Comparison of ENCODE assay signal across 25 cellular contexts in genomic region chr1:71623888-71624287, GRCh38.
"Had no signal": no experiment of that assay in that cellular context is flagged by ENCODE, and none has a peak within 500 bp of the region (broad histone marks: within the 10 kb centered on the region; RNA-seq: fewer than 3 reads in every experiment).

No MANE protein-coding gene starts in this region.

- H3K9me3 ChIP-seq: stomach, suprapubic skin, testis, thoracic aorta, thyroid gland, tibial artery, tibial nerve, transverse colon, upper lobe of left lung, upper lobe of right lung, uterus, vagina had no signal

- DNase-seq: stimulated activated CD4-positive, alpha-beta T cell treated with anti-CD3 and anti-CD28 coated beads, Interleukin-2, amount 100 ng/mL, for 48 hours; stimulated activated CD4-positive, alpha-beta T cell treated with anti-CD3 and anti-CD28 coated beads, Interleukin-4, amount 100 ng/mL, for 1 hour; stimulated activated CD4-positive, alpha-beta T cell treated with anti-CD3 and anti-CD28 coated beads, Interleukin-4, amount 100 ng/mL, for 24 hours; stimulated activated CD4-positive, alpha-beta T cell treated with anti-CD3 and anti-CD28 coated beads, Interleukin-4, amount 100 ng/mL, for 4 hours; stimulated activated CD8-positive, alpha-beta memory T cell treated with anti-CD3 and anti-CD28 coated beads, Interleukin-4, amount 100 ng/mL, for 48 hours; stimulated activated naive B cell treated with anti-CD40 and anti-IgM and Interleukin-4, amounts not matched to agents 10 μg/mL and 1 μg/mL and 100 μg/mL, for 72 hours; stimulated activated naive CD4-positive, alpha-beta T cell; stimulated activated naive CD4-positive, alpha-beta T cell treated with Interleukin-2 at 50 U/mL for 16 hours; stimulated activated naive CD8-positive, alpha-beta T cell treated with anti-CD3 and anti-CD28 coated beads, Interleukin-15, amount 100 ng/mL, for 72 hours; stimulated activated naive CD8-positive, alpha-beta T cell treated with anti-CD3 and anti-CD28 coated beads, Interleukin-15, Interleukin-2, amounts not matched to agents 100 U/mL and 50 U/mL, for 24 hours; stomach; substantia nigra; testis; thyroid gland; tibial artery; transverse colon; trophoblast cell; upper lobe of left lung; upper lobe of right lung; uterus had no signal

- H3K4me3 ChIP-seq: stomach, suprapubic skin, testis, thoracic aorta, thyroid gland, tibial artery, tibial nerve, transverse colon, upper lobe of left lung, upper lobe of right lung, uterus, vagina had no signal

- H3K36me3 ChIP-seq: stomach, suprapubic skin, thoracic aorta, thyroid gland, tibial artery, tibial nerve, transverse colon, upper lobe of left lung, upper lobe of right lung, uterus, vagina had no signal

- H3K27me3 ChIP-seq: stomach, suprapubic skin, testis, thyroid gland, tibial artery, tibial nerve, transverse colon, upper lobe of left lung, upper lobe of right lung, uterus, vagina had no signal

- H3K4me1 ChIP-seq: stomach, suprapubic skin, testis, thyroid gland, tibial artery, tibial nerve, transverse colon, upper lobe of left lung, upper lobe of right lung, uterus, vagina had no signal

- H3K27ac ChIP-seq: stomach, suprapubic skin, testis, thoracic aorta, thyroid gland, tibial artery, tibial nerve, transverse colon, upper lobe of left lung, upper lobe of right lung, uterus, vagina had no signal

- FAIRE-seq: urothelium cell line had no signal
